In the genomic region with DNA sequence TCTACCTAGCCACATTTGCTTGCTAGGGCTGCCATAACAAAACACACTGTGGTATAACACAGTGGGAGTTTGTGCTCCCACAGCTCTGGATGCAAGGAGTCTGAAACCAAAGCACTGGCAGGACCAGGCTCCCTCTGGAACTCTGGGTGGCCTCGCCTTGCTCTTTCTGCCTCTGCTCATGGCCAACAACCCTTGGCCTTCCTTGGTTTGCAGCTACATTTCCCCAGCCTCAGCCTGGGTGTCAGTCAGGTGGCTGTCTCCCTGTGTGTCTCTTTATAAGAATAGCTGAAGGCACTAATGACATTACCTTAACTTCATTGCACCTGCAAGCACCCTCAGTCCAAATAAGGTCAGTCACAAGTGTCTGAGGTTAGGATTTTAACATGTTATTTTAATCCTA, we compare ENCODE assay signal across 1 cellular context.
TF ChIP-seq lines count a peak whose summit lies in the region.

No MANE protein-coding gene starts in this region.

TF ChIP-seq in GM23338, 12 proteins besides CTCF, POLR2A, EP300 and RAD21:
- TF ChIP-seq ZNF331 (CRISPR knock-in tag; IDR thresholded peaks at IDR 0.05; ENCODE audit: low read depth) (no peak), ZNF114 (CRISPR knock-in tag; IDR thresholded peaks at IDR 0.05) (no peak), EZH2 (IDR thresholded peaks at IDR 0.05; ENCODE audit: low read depth, unreplicated experiment) (no peak), JUNB (IDR thresholded peaks at IDR 0.05; ENCODE audit: unreplicated experiment) (no peak), STAT1 (IDR thresholded peaks at IDR 0.05; ENCODE audit: unreplicated experiment) (no peak), EZH2phosphoT487 (IDR thresholded peaks at IDR 0.05; ENCODE audit: unreplicated experiment) (no peak), POLR2AphosphoS5 (IDR thresholded peaks at IDR 0.05; ENCODE audit: low read depth) (no peak), CREB1 (CRISPR knock-in tag; IDR thresholded peaks at IDR 0.05; ENCODE audit: low read depth) (no peak), NANOG (IDR thresholded peaks at IDR 0.05; ENCODE audit: borderline replicate concordance) (no peak)
- TF ChIP-seq, protein P1, sequence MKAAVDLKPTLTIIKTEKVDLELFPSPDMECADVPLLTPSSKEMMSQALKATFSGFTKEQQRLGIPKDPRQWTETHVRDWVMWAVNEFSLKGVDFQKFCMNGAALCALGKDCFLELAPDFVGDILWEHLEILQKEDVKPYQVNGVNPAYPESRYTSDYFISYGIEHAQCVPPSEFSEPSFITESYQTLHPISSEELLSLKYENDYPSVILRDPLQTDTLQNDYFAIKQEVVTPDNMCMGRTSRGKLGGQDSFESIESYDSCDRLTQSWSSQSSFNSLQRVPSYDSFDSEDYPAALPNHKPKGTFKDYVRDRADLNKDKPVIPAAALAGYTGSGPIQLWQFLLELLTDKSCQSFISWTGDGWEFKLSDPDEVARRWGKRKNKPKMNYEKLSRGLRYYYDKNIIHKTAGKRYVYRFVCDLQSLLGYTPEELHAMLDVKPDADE (IDR thresholded peaks at IDR 0.05), result no peak
- TF ChIP-seq, protein P2, sequence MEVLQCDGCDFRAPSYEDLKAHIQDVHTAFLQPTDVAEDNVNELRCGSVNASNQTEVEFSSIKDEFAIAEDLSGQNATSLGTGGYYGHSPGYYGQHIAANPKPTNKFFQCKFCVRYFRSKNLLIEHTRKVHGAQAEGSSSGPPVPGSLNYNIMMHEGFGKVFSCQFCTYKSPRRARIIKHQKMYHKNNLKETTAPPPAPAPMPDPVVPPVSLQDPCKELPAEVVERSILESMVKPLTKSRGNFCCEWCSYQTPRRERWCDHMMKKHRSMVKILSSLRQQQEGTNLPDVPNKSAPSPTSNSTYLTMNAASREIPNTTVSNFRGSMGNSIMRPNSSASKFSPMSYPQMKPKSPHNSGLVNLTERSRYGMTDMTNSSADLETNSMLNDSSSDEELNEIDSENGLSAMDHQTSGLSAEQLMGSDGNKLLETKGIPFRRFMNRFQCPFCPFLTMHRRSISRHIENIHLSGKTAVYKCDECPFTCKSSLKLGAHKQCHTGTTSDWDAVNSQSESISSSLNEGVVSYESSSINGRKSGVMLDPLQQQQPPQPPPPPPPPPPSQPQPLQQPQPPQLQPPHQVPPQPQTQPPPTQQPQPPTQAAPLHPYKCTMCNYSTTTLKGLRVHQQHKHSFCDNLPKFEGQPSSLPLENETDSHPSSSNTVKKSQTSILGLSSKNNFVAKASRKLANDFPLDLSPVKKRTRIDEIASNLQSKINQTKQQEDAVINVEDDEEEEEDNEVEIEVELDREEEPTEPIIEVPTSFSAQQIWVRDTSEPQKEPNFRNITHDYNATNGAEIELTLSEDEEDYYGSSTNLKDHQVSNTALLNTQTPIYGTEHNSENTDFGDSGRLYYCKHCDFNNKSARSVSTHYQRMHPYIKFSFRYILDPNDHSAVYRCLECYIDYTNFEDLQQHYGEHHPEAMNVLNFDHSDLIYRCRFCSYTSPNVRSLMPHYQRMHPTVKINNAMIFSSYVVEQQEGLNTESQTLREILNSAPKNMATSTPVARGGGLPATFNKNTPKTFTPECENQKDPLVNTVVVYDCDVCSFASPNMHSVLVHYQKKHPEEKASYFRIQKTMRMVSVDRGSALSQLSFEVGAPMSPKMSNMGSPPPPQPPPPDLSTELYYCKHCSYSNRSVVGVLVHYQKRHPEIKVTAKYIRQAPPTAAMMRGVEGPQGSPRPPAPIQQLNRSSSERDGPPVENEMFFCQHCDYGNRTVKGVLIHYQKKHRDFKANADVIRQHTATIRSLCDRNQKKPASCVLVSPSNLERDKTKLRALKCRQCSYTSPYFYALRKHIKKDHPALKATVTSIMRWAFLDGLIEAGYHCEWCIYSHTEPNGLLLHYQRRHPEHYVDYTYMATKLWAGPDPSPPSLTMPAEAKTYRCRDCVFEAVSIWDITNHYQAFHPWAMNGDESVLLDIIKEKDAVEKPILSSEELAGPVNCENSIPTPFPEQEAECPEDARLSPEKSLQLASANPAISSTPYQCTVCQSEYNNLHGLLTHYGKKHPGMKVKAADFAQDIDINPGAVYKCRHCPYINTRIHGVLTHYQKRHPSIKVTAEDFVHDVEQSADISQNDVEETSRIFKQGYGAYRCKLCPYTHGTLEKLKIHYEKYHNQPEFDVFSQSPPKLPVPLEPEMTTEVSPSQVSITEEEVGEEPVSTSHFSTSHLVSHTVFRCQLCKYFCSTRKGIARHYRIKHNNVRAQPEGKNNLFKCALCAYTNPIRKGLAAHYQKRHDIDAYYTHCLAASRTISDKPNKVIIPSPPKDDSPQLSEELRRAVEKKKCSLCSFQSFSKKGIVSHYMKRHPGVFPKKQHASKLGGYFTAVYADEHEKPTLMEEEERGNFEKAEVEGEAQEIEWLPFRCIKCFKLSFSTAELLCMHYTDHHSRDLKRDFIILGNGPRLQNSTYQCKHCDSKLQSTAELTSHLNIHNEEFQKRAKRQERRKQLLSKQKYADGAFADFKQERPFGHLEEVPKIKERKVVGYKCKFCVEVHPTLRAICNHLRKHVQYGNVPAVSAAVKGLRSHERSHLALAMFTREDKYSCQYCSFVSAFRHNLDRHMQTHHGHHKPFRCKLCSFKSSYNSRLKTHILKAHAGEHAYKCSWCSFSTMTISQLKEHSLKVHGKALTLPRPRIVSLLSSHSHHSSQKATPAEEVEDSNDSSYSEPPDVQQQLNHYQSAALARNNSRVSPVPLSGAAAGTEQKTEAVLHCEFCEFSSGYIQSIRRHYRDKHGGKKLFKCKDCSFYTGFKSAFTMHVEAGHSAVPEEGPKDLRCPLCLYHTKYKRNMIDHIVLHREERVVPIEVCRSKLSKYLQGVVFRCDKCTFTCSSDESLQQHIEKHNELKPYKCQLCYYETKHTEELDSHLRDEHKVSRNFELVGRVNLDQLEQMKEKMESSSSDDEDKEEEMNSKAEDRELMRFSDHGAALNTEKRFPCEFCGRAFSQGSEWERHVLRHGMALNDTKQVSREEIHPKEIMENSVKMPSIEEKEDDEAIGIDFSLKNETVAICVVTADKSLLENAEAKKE (CRISPR knock-in tag; IDR thresholded peaks at IDR 0.05), result no peak
- TF ChIP-seq, protein P3, sequence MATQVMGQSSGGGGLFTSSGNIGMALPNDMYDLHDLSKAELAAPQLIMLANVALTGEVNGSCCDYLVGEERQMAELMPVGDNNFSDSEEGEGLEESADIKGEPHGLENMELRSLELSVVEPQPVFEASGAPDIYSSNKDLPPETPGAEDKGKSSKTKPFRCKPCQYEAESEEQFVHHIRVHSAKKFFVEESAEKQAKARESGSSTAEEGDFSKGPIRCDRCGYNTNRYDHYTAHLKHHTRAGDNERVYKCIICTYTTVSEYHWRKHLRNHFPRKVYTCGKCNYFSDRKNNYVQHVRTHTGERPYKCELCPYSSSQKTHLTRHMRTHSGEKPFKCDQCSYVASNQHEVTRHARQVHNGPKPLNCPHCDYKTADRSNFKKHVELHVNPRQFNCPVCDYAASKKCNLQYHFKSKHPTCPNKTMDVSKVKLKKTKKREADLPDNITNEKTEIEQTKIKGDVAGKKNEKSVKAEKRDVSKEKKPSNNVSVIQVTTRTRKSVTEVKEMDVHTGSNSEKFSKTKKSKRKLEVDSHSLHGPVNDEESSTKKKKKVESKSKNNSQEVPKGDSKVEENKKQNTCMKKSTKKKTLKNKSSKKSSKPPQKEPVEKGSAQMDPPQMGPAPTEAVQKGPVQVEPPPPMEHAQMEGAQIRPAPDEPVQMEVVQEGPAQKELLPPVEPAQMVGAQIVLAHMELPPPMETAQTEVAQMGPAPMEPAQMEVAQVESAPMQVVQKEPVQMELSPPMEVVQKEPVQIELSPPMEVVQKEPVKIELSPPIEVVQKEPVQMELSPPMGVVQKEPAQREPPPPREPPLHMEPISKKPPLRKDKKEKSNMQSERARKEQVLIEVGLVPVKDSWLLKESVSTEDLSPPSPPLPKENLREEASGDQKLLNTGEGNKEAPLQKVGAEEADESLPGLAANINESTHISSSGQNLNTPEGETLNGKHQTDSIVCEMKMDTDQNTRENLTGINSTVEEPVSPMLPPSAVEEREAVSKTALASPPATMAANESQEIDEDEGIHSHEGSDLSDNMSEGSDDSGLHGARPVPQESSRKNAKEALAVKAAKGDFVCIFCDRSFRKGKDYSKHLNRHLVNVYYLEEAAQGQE (IDR thresholded peaks at IDR 0.05; ENCODE audit: unreplicated experiment), result no peak
